8 cellular contexts compared by ENCODE assay signal in genomic region chr16:11105038-11105903, GRCh38.
DNase-seq lines count a peak whose midpoint lies in the region; ATAC-seq lines count a peak whose summit lies in the region.

No MANE protein-coding gene starts in this region.

- no peaks in the 10 kb centered on the region for H3K9me3 Mint-ChIP-seq in activated naive CD4-positive, alpha-beta T cell treated with anti-CD3 and anti-CD28 coated beads for 36 hours

- peaks cover 41% of the 10 kb centered on the region for H3K4me1 Mint-ChIP-seq in activated naive CD4-positive, alpha-beta T cell treated with anti-CD3 and anti-CD28 coated beads for 36 hours (ENCODE audit: low read depth)

- intact Hi-C loops in activated naive CD4-positive, alpha-beta T cell treated with anti-CD3 and anti-CD28 coated beads for 36 hours (cut with micrococcal nuclease) = loop anchor here (1.0 kb wide), 5 partner anchors 9 to 120 kb away; no protein-coding TSS in a partner anchor
- intact Hi-C loops in sciatic nerve (cut with DNase I) = no loop called here

- H3K4me3 Mint-ChIP-seq in activated naive CD4-positive, alpha-beta T cell treated with anti-CD3 and anti-CD28 coated beads for 36 hours = no peak overlapping the region

- peak; percentile 61 for ATAC-seq in HG02870 (IDR thresholded peaks at IDR 0.05; ENCODE audit: unreplicated experiment)
- peak; percentile 83 for ATAC-seq in sciatic nerve
- ATAC-seq in HG02840 (IDR thresholded peaks at IDR 0.05; ENCODE audit: low FRiP score, unreplicated experiment) = no peak

- peak; percentile 74 for DNase-seq in activated naive CD4-positive, alpha-beta T cell treated with anti-CD3 and anti-CD28 coated beads for 36 hours
- no peak for DNase-seq in activated naive CD4-positive, alpha-beta T cell (lab: John Stamatoyannopoulos, UW)
- DNase-seq in NCI-H187 treated with DMSO at 0.1 percent for 48 hours (lab: John Stamatoyannopoulos, UW) (peak; percentile 10), foreskin melanocyte (peak; percentile 56), sciatic nerve (ENCODE audit: low spot score) (no peak)
- peak; percentile 42 to 59 for DNase-seq in activated CD4-positive, alpha-beta T cell treated with anti-CD3 and anti-CD28 coated beads, Interleukin-2, amount 50 U/mL, for 48 hours

- no peaks in the 10 kb centered on the region for H3K27me3 Mint-ChIP-seq in activated naive CD4-positive, alpha-beta T cell treated with anti-CD3 and anti-CD28 coated beads for 36 hours (ENCODE audit: low read depth)

- CTCF ChIA-PET in activated naive CD4-positive, alpha-beta T cell treated with anti-CD3 and anti-CD28 coated beads for 36 hours (lab: Charles Lee) = interaction anchor here (0.7 to 2.1 kb wide), 8 partner anchors 9 to 150 kb away, joined by 3 to 14 read pairs (median 6); partner anchors contain the start of gene SOCS1

- peak overlapping the region; percentile 84 for H3K27ac Mint-ChIP-seq in activated naive CD4-positive, alpha-beta T cell treated with anti-CD3 and anti-CD28 coated beads for 36 hours

- no peaks in the 10 kb centered on the region for H3K36me3 Mint-ChIP-seq in activated naive CD4-positive, alpha-beta T cell treated with anti-CD3 and anti-CD28 coated beads for 36 hours (ENCODE audit: low read depth)

Comparison
In these comparisons a context has a peak if more than half of its experiments do, and no peak if none do; other contexts are left out.
1. DNase-seq: peak in activated naive CD4-positive, alpha-beta T cell treated with anti-CD3 and anti-CD28 coated beads for 36 hours (single experiment), NCI-H187 treated with DMSO at 0.1 percent for 48 hours (single experiment), activated CD4-positive, alpha-beta T cell treated with anti-CD3 and anti-CD28 coated beads, Interleukin-2, amount 50 U/mL, for 48 hours (2 of 2) and foreskin melanocyte (single experiment); none in activated naive CD4-positive, alpha-beta T cell (0 of 4) and sciatic nerve (single experiment).